In genomic region chr2:127386764-127387654, GRCh38 we compare ENCODE assay signal across 8 cellular contexts. TPM values are rescaled to one million over a fixed set of nuclear protein-coding genes. Genes with fewer than 3 reads are reported as not detected.
DNase-seq lines count a peak whose midpoint lies in the region; ATAC-seq, FAIRE-seq and TF ChIP-seq lines count a peak whose summit lies in the region.

No MANE protein-coding gene starts in this region.

- H3K27me3 ChIP-seq in HepG2 (ENCODE audit: control insufficient read depth in 1 of 2, insufficient read depth in 2 of 2, low read length in 2 of 2): no peaks in the 10 kb centered on the region; a peak in 1 of 5 replicates

- no peaks in the 10 kb centered on the region for H3K9me3 Mint-ChIP-seq in activated CD4-positive, alpha-beta T cell treated with anti-CD3 and anti-CD28 coated beads, Interleukin-2, amount 10 ng/mL, durations not matched to agents 7 days and 5 days

- no peaks in the 10 kb centered on the region for H3K9me3 ChIP-seq in HepG2 (ENCODE audit: low read length)

- H2AFZ ChIP-seq in HepG2 (ENCODE audit: low read length): no peak overlapping the region

- peaks cover 22% of the 10 kb centered on the region for H4K20me1 ChIP-seq in HepG2 (ENCODE audit: insufficient read depth, low read length)

- peak overlapping the region; percentile 99 for H3K27ac ChIP-seq in HepG2 (ENCODE audit: extremely low read length, insufficient read depth, low read length)

- H3K4me1 Mint-ChIP-seq in activated CD4-positive, alpha-beta T cell treated with anti-CD3 and anti-CD28 coated beads, Interleukin-2, amount 10 ng/mL, durations not matched to agents 7 days and 5 days: peaks cover 64% of the 10 kb centered on the region

- POLR2A ChIA-PET in activated CD4-positive, alpha-beta T cell treated with anti-CD3 and anti-CD28 coated beads, Interleukin-2, amount 10 ng/mL, durations not matched to agents 7 days and 5 days (lab: Charles Lee): interaction anchor here (0.6 to 0.7 kb wide), 2 partner anchors 114 to 780 kb away, joined by 3 read pairs; no protein-coding TSS in a partner anchor
- POLR2A ChIA-PET in HepG2 (lab: Yijun Ruan, JAX): interaction anchor here (0.6 to 3.7 kb wide), 19 partner anchors 9 to 348 kb away, joined by 3 to 33 read pairs (median 4); partner anchors contain the start of genes ERCC3, IWS1 and PROC

- H3K4me1 ChIP-seq in HepG2 (ENCODE audit: insufficient read depth, low read length): peaks cover 53% of the 10 kb centered on the region

- no peak for FAIRE-seq in HepG2 (lab: Jason Lieb, UNC)

- H3K27ac Mint-ChIP-seq in activated CD4-positive, alpha-beta T cell treated with anti-CD3 and anti-CD28 coated beads, Interleukin-2, amount 10 ng/mL, durations not matched to agents 7 days and 5 days: peak overlapping the region; percentile 86

- peaks cover 55% of the 10 kb centered on the region for H3K79me2 ChIP-seq in HepG2 (ENCODE audit: insufficient read depth, low read length)

- no peak for TF ChIP-seq RAD21 in HepG2 (CRISPR knock-in tag; IDR thresholded peaks at IDR 0.05)

- H3K4me2 ChIP-seq in HepG2 (ENCODE audit: low read depth, low read length): peak overlapping the region; percentile 84

- TF ChIP-seq POLR2A in HepG2 (IDR thresholded peaks at IDR 0.05; ENCODE audit: insufficient read depth in 1 of 2, low read depth in 2 of 2, low read length in 2 of 2): peak; percentile 49 to 68

- H3K9ac ChIP-seq in HepG2 (ENCODE audit: insufficient read depth, low read depth, low read length): peak overlapping the region; percentile 100

- H3K36me3 ChIP-seq in HepG2 (replicated peaks in 1 of 2; ENCODE audit: control insufficient read depth in 1 of 2, insufficient read depth in 2 of 2, low read length in 2 of 2): peaks cover 2 to 7% of the 10 kb centered on the region in 2 experiments; a peak in 2 of 5 replicates

- intact Hi-C loops in HepG2 (cut with micrococcal nuclease; ENCODE audit: unreplicated experiment): loop anchor here (1.0 to 2.0 kb wide), 3 partner anchors 22 to 66 kb away; no protein-coding TSS in a partner anchor

- H3K4me3 ChIP-seq in HepG2 (replicated peaks in 1 of 3; ENCODE audit: insufficient read depth in 1 of 3, low read depth in 2 of 3, low read length in 3 of 3): peak overlapping the region; percentile 87 to 95 (median 94)

- TF ChIP-seq CTCF in AG09319 (IDR thresholded peaks at IDR 0.05; ENCODE audit: low read depth, low read length): no peak
- TF ChIP-seq CTCF in HepG2 (CRISPR knock-in tag; IDR thresholded peaks at IDR 0.05): peak; percentile 25; the same call in 1 of the 2 replicates

- peaks cover 23% of the 10 kb centered on the region for H3K36me3 Mint-ChIP-seq in activated CD4-positive, alpha-beta T cell treated with anti-CD3 and anti-CD28 coated beads, Interleukin-2, amount 10 ng/mL, durations not matched to agents 7 days and 5 days (ENCODE audit: low read depth)

- peak; percentile 83 for DNase-seq in AG09319 (ENCODE audit: extremely low read depth, low read depth)
- DNase-seq in GM19238 (ENCODE audit: insufficient read length, low spot score): peak; percentile 75
- DNase-seq in NCI-H524 (lab: John Stamatoyannopoulos, UW): peak; percentile 59 to 85
- peak; percentile 83 for DNase-seq in activated CD4-positive, alpha-beta T cell treated with anti-CD3 and anti-CD28 coated beads, Interleukin-2, amount 10 ng/mL, durations not matched to agents 7 days and 5 days
- DNase-seq in dedifferentiated amniotic fluid mesenchymal stem cell (ENCODE audit: extremely low spot score): peak; percentile 63
- DNase-seq in HepG2 (ENCODE audit: low spot score): peak; percentile 91
- peak; percentile 60 to 65 for DNase-seq in stimulated activated CD4-positive, alpha-beta T cell treated with anti-CD3 and anti-CD28 coated beads, Interleukin-2, amount 100 ng/mL, for 48 hours

- peak overlapping the region; percentile 82 for H3K4me3 Mint-ChIP-seq in activated CD4-positive, alpha-beta T cell treated with anti-CD3 and anti-CD28 coated beads, Interleukin-2, amount 10 ng/mL, durations not matched to agents 7 days and 5 days

- TF ChIP-seq EP300 in HepG2 (IDR thresholded peaks at IDR 0.05; ENCODE audit: low read depth in 2 of 2, low read length in 2 of 2) (peak in 1 of 2 experiments; percentile 25; a peak in 1 of 4 replicates), HepG2 (CRISPR knock-in tag; IDR thresholded peaks at IDR 0.05; ENCODE audit: borderline replicate concordance) (peak; percentile 52; the same call in 1 of the 2 replicates)

- in situ Hi-C loops in HepG2 (cut with HindIII; ENCODE audit: extremely low pct_ligation_motif_present, low pct_unique_long_range_greater_than_20kb): no loop called here

- WGBS in HepG2 (ENCODE audit: low lambda C conversion rate): 2% methylated on average over 28 of the region's 58 CpGs

- CTCF ChIA-PET in activated CD4-positive, alpha-beta T cell treated with anti-CD3 and anti-CD28 coated beads, Interleukin-2, amount 10 ng/mL, durations not matched to agents 7 days and 5 days (lab: Charles Lee): interaction anchor here (1.0 to 2.2 kb wide), 2 partner anchors 12 to 29 kb away, joined by 3 to 8 read pairs; no protein-coding TSS in a partner anchor
- CTCF ChIA-PET in HepG2 (lab: Yijun Ruan, JAX; ENCODE audit: low intra/inter-chr PET ratio, low total read pairs): no interaction called here

- ATAC-seq in HG03378 (IDR thresholded peaks at IDR 0.05; ENCODE audit: unreplicated experiment) (peak; percentile 43), HepG2 (peak; percentile 91)

- BruUV-seq in HepG2 (replicated peaks; lab: Mats Ljungman, UMichigan): TSS peak; percentile 60

- no peaks in the 10 kb centered on the region for H3K27me3 Mint-ChIP-seq in activated CD4-positive, alpha-beta T cell treated with anti-CD3 and anti-CD28 coated beads, Interleukin-2, amount 10 ng/mL, durations not matched to agents 7 days and 5 days

TF ChIP-seq in HepG2, 621 proteins besides CTCF, POLR2A, EP300 and RAD21 (continues in another document):
- TF ChIP-seq ELF1 (CRISPR knock-in tag; IDR thresholded peaks at IDR 0.05) (peak; percentile 49; the same call in 1 of the 2 replicates), SOX6 (IDR thresholded peaks at IDR 0.05) (no peak), SOX6 (CRISPR knock-in tag; IDR thresholded peaks at IDR 0.05) (peak; percentile 68), FOXJ3 (CRISPR knock-in tag; IDR thresholded peaks at IDR 0.05; ENCODE audit: borderline replicate concordance) (no peak), ZNF501 (CRISPR knock-in tag; IDR thresholded peaks at IDR 0.05) (peak; percentile 66; the same call in 1 of the 2 replicates)

RNA-seq across cellular contexts. Expression of gene MAP3K2, which starts 0.8 kb away (rescaled TPM):
- total RNA-seq in activated CD4-positive, alpha-beta T cell treated with anti-CD3 and anti-CD28 coated beads, Interleukin-2, amount 10 ng/mL, durations not matched to agents 7 days and 5 days: 10 to 100 TPM; 48.9 to 52.9 TPM
- 37.2 and 56.1 TPM in 2 replicates for total RNA-seq in HepG2 (2016; rRNA removed; fragmentation: Illumina TruSeq; extraction: Trizol)
- total RNA-seq in HepG2 (2016; cell fraction: cytosol; rRNA removed; fragmentation: Illumina TruSeq; extraction: Trizol; ENCODE audit: low read depth): 12.9 and 13.4 TPM in 2 replicates
- 35.8 and 54.1 TPM in 2 replicates for total RNA-seq in HepG2 (2016; cell fraction: insoluble cytoplasmic fraction; rRNA removed; fragmentation: Illumina TruSeq; extraction: Trizol)
- total RNA-seq in HepG2 (2016; cell fraction: membrane; rRNA removed; fragmentation: Illumina TruSeq; extraction: Trizol): 28.2 and 32.6 TPM in 2 replicates
- total RNA-seq in HepG2 (2016; cell fraction: nucleus; rRNA removed; fragmentation: Illumina TruSeq; extraction: Trizol): 37.4 and 42.1 TPM in 2 replicates
- 11.2 and 12.2 TPM in 2 replicates for polyA plus RNA-seq in HepG2 (2011; rRNA removed)
- polyA plus RNA-seq in HepG2 (2011; cell fraction: cytosol; rRNA removed): 5.1 and 7.6 TPM in 2 replicates
- 18.1 and 21.8 TPM in 2 replicates for polyA plus RNA-seq in HepG2 (2011; cell fraction: nucleus; rRNA removed)
- polyA plus RNA-seq in HepG2 (2012): 11.5 and 11.7 TPM in 2 replicates
- polyA plus RNA-seq in HepG2 (2016; cell fraction: cytosol; fragmentation: Illumina TruSeq; extraction: Trizol; ENCODE audit: low read depth): 0.44 and 0.68 TPM in 2 replicates
- polyA plus RNA-seq in HepG2 (2016; cell fraction: insoluble cytoplasmic fraction; fragmentation: Illumina TruSeq; extraction: Trizol; ENCODE audit: low read depth): 14.1 and 15.7 TPM in 2 replicates
- polyA plus RNA-seq in HepG2 (2016; cell fraction: membrane; fragmentation: Illumina TruSeq; extraction: Trizol; ENCODE audit: low read depth): 3.3 and 3.5 TPM in 2 replicates
- polyA plus RNA-seq in HepG2 (2016; cell fraction: nucleus; fragmentation: Illumina TruSeq; extraction: Trizol; ENCODE audit: insufficient read depth, low read depth): 28.7 and 30.7 TPM in 2 replicates
- 20.5 and 26.7 TPM in 2 replicates for polyA minus RNA-seq in HepG2 (2011; rRNA and poly(A)+ RNA removed; ENCODE audit: low replicate concordance)
- polyA minus RNA-seq in HepG2 (2011; cell fraction: cytosol; rRNA and poly(A)+ RNA removed): 43.5 and 45.0 TPM in 2 replicates
- polyA minus RNA-seq in HepG2 (2011; cell fraction: nucleus; rRNA and poly(A)+ RNA removed): 46.0 and 46.6 TPM in 2 replicates

RNA-seq across cellular contexts. Expression of gene PROC, which starts 31.2 kb away (rescaled TPM):
- total RNA-seq in activated CD4-positive, alpha-beta T cell treated with anti-CD3 and anti-CD28 coated beads, Interleukin-2, amount 10 ng/mL, durations not matched to agents 7 days and 5 days: not detected
- total RNA-seq in HepG2 (2016; rRNA removed; fragmentation: Illumina TruSeq; extraction: Trizol): 52.1 and 134 TPM in 2 replicates
- 19.2 and 23.2 TPM in 2 replicates for total RNA-seq in HepG2 (2016; cell fraction: cytosol; rRNA removed; fragmentation: Illumina TruSeq; extraction: Trizol; ENCODE audit: low read depth)
- 49.9 and 134 TPM in 2 replicates for total RNA-seq in HepG2 (2016; cell fraction: insoluble cytoplasmic fraction; rRNA removed; fragmentation: Illumina TruSeq; extraction: Trizol)
- total RNA-seq in HepG2 (2016; cell fraction: membrane; rRNA removed; fragmentation: Illumina TruSeq; extraction: Trizol): 37.4 and 38.6 TPM in 2 replicates
- 166 and 178 TPM in 2 replicates for total RNA-seq in HepG2 (2016; cell fraction: nucleus; rRNA removed; fragmentation: Illumina TruSeq; extraction: Trizol)
- polyA plus RNA-seq in HepG2 (2011; rRNA removed): 185 and 266 TPM in 2 replicates
- 113 and 166 TPM in 2 replicates for polyA plus RNA-seq in HepG2 (2011; cell fraction: cytosol; rRNA removed)
- 1,267 and 1,304 TPM in 2 replicates for polyA plus RNA-seq in HepG2 (2011; cell fraction: nucleus; rRNA removed)
- polyA plus RNA-seq in HepG2 (2012): 232 and 321 TPM in 2 replicates
- polyA plus RNA-seq in HepG2 (2016; cell fraction: cytosol; fragmentation: Illumina TruSeq; extraction: Trizol; ENCODE audit: low read depth): 17.2 and 19.9 TPM in 2 replicates
- 48.9 and 49.8 TPM in 2 replicates for polyA plus RNA-seq in HepG2 (2016; cell fraction: insoluble cytoplasmic fraction; fragmentation: Illumina TruSeq; extraction: Trizol; ENCODE audit: low read depth)
- 22.9 and 24.9 TPM in 2 replicates for polyA plus RNA-seq in HepG2 (2016; cell fraction: membrane; fragmentation: Illumina TruSeq; extraction: Trizol; ENCODE audit: low read depth)
- 354 and 380 TPM in 2 replicates for polyA plus RNA-seq in HepG2 (2016; cell fraction: nucleus; fragmentation: Illumina TruSeq; extraction: Trizol; ENCODE audit: insufficient read depth, low read depth)
- 241 TPM in 1 of 2 replicates, not detected in the other for polyA minus RNA-seq in HepG2 (2011; rRNA and poly(A)+ RNA removed; ENCODE audit: low replicate concordance)
- polyA minus RNA-seq in HepG2 (2011; cell fraction: cytosol; rRNA and poly(A)+ RNA removed): 64.7 and 65.5 TPM in 2 replicates
- 172 and 188 TPM in 2 replicates for polyA minus RNA-seq in HepG2 (2011; cell fraction: nucleus; rRNA and poly(A)+ RNA removed)

Comparison
In these comparisons a context has a peak if more than half of its experiments do, and no peak if none do; other contexts are left out.
1. Peak in every context shown above with its lines: DNase-seq, ATAC-seq, H3K4me3 ChIP-seq and H3K27ac ChIP-seq.
2. RNA of gene PROC, which starts 31.2 kb away (total RNA-seq): 19.2 to 178 TPM in HepG2; not detected in activated CD4-positive, alpha-beta T cell treated with anti-CD3 and anti-CD28 coated beads, Interleukin-2, amount 10 ng/mL, durations not matched to agents 7 days and 5 days; every median in the first group is over 10 times any median in the second.